10 cellular contexts compared by ENCODE assay signal in the genomic region with DNA sequence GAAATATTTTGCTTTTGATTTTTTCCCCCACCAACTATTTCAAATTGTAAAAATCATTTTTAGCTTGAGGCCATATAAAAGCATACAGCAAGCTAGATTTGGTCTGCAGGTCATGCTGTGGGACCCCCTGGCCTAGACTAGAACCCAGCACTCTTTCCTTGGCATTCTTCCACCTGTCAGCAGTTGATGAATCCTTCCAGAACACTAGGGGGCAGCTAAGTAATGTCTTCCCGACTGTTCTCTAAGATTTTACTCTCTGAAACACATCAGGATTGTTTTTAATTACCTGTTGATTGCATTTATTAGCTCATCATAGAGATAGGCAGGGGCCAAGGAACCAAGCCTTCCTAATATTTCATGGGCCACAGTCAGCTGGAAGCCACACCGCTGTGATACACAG.
DNase-seq lines count a peak whose midpoint lies in the region; ATAC-seq, FAIRE-seq and TF ChIP-seq lines count a peak whose summit lies in the region.
"Had no signal": no experiment of that assay in that cellular context is flagged by ENCODE, and none has a peak within 500 bp of the region (broad histone marks: within the 10 kb centered on the region; RNA-seq: fewer than 3 reads in every experiment).

No MANE protein-coding gene starts in this region.

- peaks cover 6% of the 10 kb centered on the region for H3K9me3 Mint-ChIP-seq in astrocyte (ENCODE audit: unreplicated experiment)

- H3K9me3 ChIP-seq in DND-41 (ENCODE audit: insufficient read depth, low read length, severe bottlenecking) (no peaks in the 10 kb centered on the region), astrocyte (ENCODE audit: insufficient read depth, low read depth, low read length) (no peaks in the 10 kb centered on the region)

- no peak for ATAC-seq in DND-41 (ENCODE audit: insufficient read depth, low read depth)
- no peak for ATAC-seq in GM19351 (IDR thresholded peaks at IDR 0.05; ENCODE audit: unreplicated experiment)

- H4K5ac ChIP-seq in mesendoderm (ENCODE audit: low read length) = no peak overlapping the region

- DNase-seq in DND-41 (no peak), HFF-Myc (ENCODE audit: extremely low read depth, low read depth) (no peak), astrocyte (ENCODE audit: low read depth) (no peak), mesendoderm (peak; percentile 19), MV-4-11 (lab: John Stamatoyannopoulos, UW) (no peak), NCI-H446 treated with DMSO at 0.1 percent for 48 hours (lab: John Stamatoyannopoulos, UW) (no peak), NCI-H146 (lab: John Stamatoyannopoulos, UW) (no peak)
- DNase-seq: SIG-M5 had no signal

- H3K4me1 ChIP-seq in DND-41 (ENCODE audit: insufficient read depth, low read length) = no peaks in the 10 kb centered on the region
- no peaks in the 10 kb centered on the region for H3K4me1 ChIP-seq in astrocyte (ENCODE audit: insufficient read depth, low read length)
- no peaks in the 10 kb centered on the region for H3K4me1 ChIP-seq in mesendoderm (ENCODE audit: control insufficient read depth, low read depth, low read length)
- H3K4me1 ChIP-seq: parathyroid adenoma had no signal

- H3K23ac ChIP-seq in mesendoderm (ENCODE audit: low read length) = no peak overlapping the region

- peaks cover 13% of the 10 kb centered on the region for H3K27me3 ChIP-seq in DND-41 (ENCODE audit: insufficient read depth, low read length, poor library complexity)
- H3K27me3 ChIP-seq in astrocyte (ENCODE audit: insufficient read depth, low read length) = peaks cover 5% of the 10 kb centered on the region
- H3K27me3 ChIP-seq in mesendoderm (ENCODE audit: insufficient read depth, low read length, poor library complexity) = no peaks in the 10 kb centered on the region

- no peak for FAIRE-seq in astrocyte (lab: Jason Lieb, UNC)

- H3K56ac ChIP-seq in mesendoderm (ENCODE audit: low read length) = no peak overlapping the region

- H3K4ac ChIP-seq in mesendoderm (ENCODE audit: low read depth, low read length) = no peak overlapping the region

- H3K4me3 ChIP-seq in DND-41 (ENCODE audit: low read depth in 1 of 2, low read length in 2 of 2) (no peak overlapping the region), HFF-Myc (replicated peaks; ENCODE audit: low read depth, low read length) (no peak overlapping the region), astrocyte (ENCODE audit: insufficient read depth, low read depth, low read length) (no peak overlapping the region), mesendoderm (ENCODE audit: low read length) (no peak overlapping the region)

- no peaks in the 10 kb centered on the region for H3K4me1 Mint-ChIP-seq in astrocyte (ENCODE audit: low read depth, unreplicated experiment)

- H2BK5ac ChIP-seq in mesendoderm (ENCODE audit: low read length) = no peak overlapping the region

- no peak overlapping the region for H3K9ac ChIP-seq in DND-41 (ENCODE audit: low read depth, low read length)
- no peak overlapping the region for H3K9ac ChIP-seq in astrocyte (ENCODE audit: low read length)
- H3K9ac ChIP-seq in mesendoderm (ENCODE audit: low read length) = no peak overlapping the region
- H3K9ac ChIP-seq: parathyroid adenoma had no signal

- H2BK15ac ChIP-seq in mesendoderm (replicated peaks; ENCODE audit: low read depth) = no peak overlapping the region

- H3K79me2 ChIP-seq in DND-41 (ENCODE audit: insufficient read depth, low read length) = no peaks in the 10 kb centered on the region
- H3K79me2 ChIP-seq in astrocyte (ENCODE audit: insufficient read depth, low read length) = no peaks in the 10 kb centered on the region
- no peaks in the 10 kb centered on the region for H3K79me2 ChIP-seq in mesendoderm (ENCODE audit: control insufficient read depth, insufficient read depth, low read length)
- H3K79me2 ChIP-seq: parathyroid adenoma had no signal

- no peak overlapping the region for H3K27ac ChIP-seq in DND-41 (ENCODE audit: low read length)
- H3K27ac ChIP-seq in astrocyte (ENCODE audit: low read depth, low read length) = no peak overlapping the region
- no peak overlapping the region for H3K27ac ChIP-seq in mesendoderm (ENCODE audit: low read depth, low read length)
- H3K27ac ChIP-seq: parathyroid adenoma had no signal

- no peaks in the 10 kb centered on the region for H4K20me1 ChIP-seq in DND-41 (ENCODE audit: insufficient read depth, low read length)
- no peaks in the 10 kb centered on the region for H4K20me1 ChIP-seq in astrocyte (ENCODE audit: insufficient read depth, low read length)

- no peak overlapping the region for H3K27ac Mint-ChIP-seq in astrocyte (ENCODE audit: unreplicated experiment)

- H2BK120ac ChIP-seq in mesendoderm (ENCODE audit: low read depth, low read length) = no peak overlapping the region

- peaks cover 3% of the 10 kb centered on the region for H3K36me3 Mint-ChIP-seq in astrocyte (ENCODE audit: low read depth, unreplicated experiment)

- H2AK5ac ChIP-seq in mesendoderm (ENCODE audit: low read length) = no peak overlapping the region

- no peak overlapping the region for H3K4me2 ChIP-seq in DND-41 (ENCODE audit: insufficient read depth, low read length)
- H3K4me2 ChIP-seq in astrocyte (ENCODE audit: low read length) = no peak overlapping the region
- H3K4me2 ChIP-seq in mesendoderm (ENCODE audit: low read length) = no peak overlapping the region

- WGBS in mesendoderm (ENCODE audit: extremely low coverage, insufficient coverage, low lambda C conversion rate) = no CpG with 5 or more reads among the region's 2 CpGs

- H2AFZ ChIP-seq in DND-41 (ENCODE audit: low read depth, low read length) (no peak overlapping the region), astrocyte (ENCODE audit: low read depth, low read length) (no peak overlapping the region)
- H2AFZ ChIP-seq: parathyroid adenoma had no signal

- H3K4me3 Mint-ChIP-seq in astrocyte (ENCODE audit: unreplicated experiment) = no peak overlapping the region

- TF ChIP-seq CTCF in DND-41 (IDR thresholded peaks at IDR 0.05; ENCODE audit: borderline replicate concordance, extremely low read depth, low read length, poor library complexity, severe bottlenecking) (peak; percentile 54), HFF-Myc (IDR thresholded peaks at IDR 0.05; ENCODE audit: low read depth, low read length, missing control alignments) (peak; percentile 33), astrocyte (IDR thresholded peaks at IDR 0.05; ENCODE audit: insufficient read depth, low read depth, low read length) (peak; percentile 20)

- H3K79me1 ChIP-seq in mesendoderm (ENCODE audit: low read length) = no peaks in the 10 kb centered on the region

- H3K18ac ChIP-seq in mesendoderm (ENCODE audit: low read length) = no peak overlapping the region

- H3K27me3 Mint-ChIP-seq in astrocyte (ENCODE audit: low read depth, unreplicated experiment) = peaks cover 20% of the 10 kb centered on the region

- no peak overlapping the region for H4K8ac ChIP-seq in mesendoderm (ENCODE audit: low read depth, low read length)

- H3K36me3 ChIP-seq in DND-41 (ENCODE audit: insufficient read depth, low read length) (no peaks in the 10 kb centered on the region), astrocyte (ENCODE audit: insufficient read depth, low read length) (no peaks in the 10 kb centered on the region), mesendoderm (ENCODE audit: control insufficient read depth, insufficient read depth, low read length) (no peaks in the 10 kb centered on the region)
